Comparison of ENCODE assay signal across 9 cellular contexts in genomic region chr12:100539209-100539608, GRCh38. TPM values are rescaled to one million over a fixed set of nuclear protein-coding genes. Genes with fewer than 3 reads are reported as not detected.
DNase-seq lines count a peak whose midpoint lies in the region; ATAC-seq, FAIRE-seq and TF ChIP-seq lines count a peak whose summit lies in the region.
"Had no signal": no experiment of that assay in that cellular context is flagged by ENCODE, and none has a peak within 500 bp of the region (broad histone marks: within the 10 kb centered on the region; RNA-seq: fewer than 3 reads in every experiment).

No MANE protein-coding gene starts in this region.

- no peak for TF ChIP-seq CTCF in keratinocyte (optimal IDR thresholded peaks at IDR 0.05 in 1 of 3, IDR thresholded peaks at IDR 0.05 in 1 of 3, conservative IDR thresholded peaks at IDR 0.05 in 1 of 3; ENCODE audit: extremely low read depth in 1 of 3, insufficient read depth in 2 of 3, low read length in 3 of 3)

- peak; percentile 52 for DNase-seq in ELR (ENCODE audit: low read depth)
- peak; percentile 22 to 31 for DNase-seq in Kasumi-1 (lab: John Stamatoyannopoulos, UW)
- peak; percentile 48 for DNase-seq in adipocyte (ENCODE audit: low read depth)
- no peak for DNase-seq in keratinocyte (ENCODE audit: low read depth, low spot score)
- DNase-seq in occipital lobe (lab: John Stamatoyannopoulos, UW): no peak
- DNase-seq: T-helper 17 cell had no signal

- H3K9me3 ChIP-seq in adipocyte (ENCODE audit: control insufficient read depth, low read length): no peaks in the 10 kb centered on the region
- no peaks in the 10 kb centered on the region for H3K9me3 ChIP-seq in keratinocyte (ENCODE audit: control insufficient read depth, low read depth, low read length)
- H3K9me3 ChIP-seq: adrenal gland had no signal

- H3K27me3 ChIP-seq in adipocyte (replicated peaks; ENCODE audit: control insufficient read depth, insufficient read depth, low read length): peaks cover 5% of the 10 kb centered on the region
- no peaks in the 10 kb centered on the region for H3K27me3 ChIP-seq in keratinocyte (ENCODE audit: control insufficient read depth, extremely low read depth, insufficient read depth, low read length)
- H3K27me3 ChIP-seq: adrenal gland had no signal

- no peaks in the 10 kb centered on the region for H3K4me1 ChIP-seq in adipocyte (ENCODE audit: control insufficient read depth, insufficient read depth, low read length)
- H3K4me1 ChIP-seq in keratinocyte (ENCODE audit: control insufficient read depth, extremely low read depth, insufficient read depth, low read length): no peaks in the 10 kb centered on the region

- ATAC-seq in HG03097 (IDR thresholded peaks at IDR 0.05; ENCODE audit: low FRiP score, unreplicated experiment) (no peak), GM19035 (IDR thresholded peaks at IDR 0.05; ENCODE audit: unreplicated experiment) (no peak)
- ATAC-seq: T-helper 17 cell had no signal

- no peak overlapping the region for H3K4me2 ChIP-seq in keratinocyte (ENCODE audit: control insufficient read depth, extremely low read depth, insufficient read depth, low read depth, low read length)

- dilution Hi-C loops in keratinocyte (cut with MboI; ENCODE audit: extremely low pct_ligation_motif_present, low sequenced_read_pairs): no loop called here

- H3K9ac ChIP-seq in adipocyte (ENCODE audit: low read length) (no peak overlapping the region), keratinocyte (ENCODE audit: control insufficient read depth, extremely low read depth, insufficient read depth, low read length) (no peak overlapping the region)

- no peak overlapping the region for H3K27ac ChIP-seq in keratinocyte (ENCODE audit: control insufficient read depth, insufficient read depth, low read length)
- H3K27ac ChIP-seq: adrenal gland had no signal

- no peaks in the 10 kb centered on the region for H4K20me1 ChIP-seq in keratinocyte (ENCODE audit: control insufficient read depth, extremely low read depth, insufficient read depth, low read length)

- peak; percentile 20 for FAIRE-seq in keratinocyte (lab: Jason Lieb, UNC)

- H3K79me2 ChIP-seq in keratinocyte (ENCODE audit: control insufficient read depth, insufficient read depth, low read length): no peaks in the 10 kb centered on the region

- H3K4me3 ChIP-seq in adipocyte (ENCODE audit: low read length) (no peak overlapping the region), keratinocyte (ENCODE audit: control insufficient read depth in 2 of 3, extremely low read depth in 1 of 3, insufficient read depth in 2 of 3, low read depth in 1 of 3, low read length in 3 of 3) (no peak overlapping the region)
- H3K4me3 ChIP-seq: adrenal gland had no signal

- no peak overlapping the region for H2AFZ ChIP-seq in keratinocyte (ENCODE audit: control insufficient read depth, low read length)

- H3K36me3 ChIP-seq in adipocyte (ENCODE audit: control insufficient read depth, insufficient read depth, low read length, severe bottlenecking) (no peaks in the 10 kb centered on the region), keratinocyte (ENCODE audit: control insufficient read depth in 2 of 2, extremely low read depth in 1 of 2, insufficient read depth in 2 of 2, low read length in 2 of 2) (no peaks in the 10 kb centered on the region)

- no peaks in the 10 kb centered on the region for H3K9me1 ChIP-seq in keratinocyte (ENCODE audit: control insufficient read depth, extremely low read depth, insufficient read depth, low read length)

RNA-seq across cellular contexts. Expression of gene GAS2L3, which starts 34.3 kb away (rescaled TPM):
- polyA plus RNA-seq in keratinocyte: 0.75 to 3.6 TPM (median 2.9 TPM) in 3 replicates
- 1.9 TPM for polyA plus RNA-seq in keratinocyte (2011; ENCODE audit: low read depth)
- polyA plus RNA-seq in keratinocyte (2011; cell fraction: cytosol; rRNA removed): 0.57 and 1.2 TPM in 2 replicates
- 1.4 and 1.8 TPM in 2 replicates for polyA plus RNA-seq in keratinocyte (2011; cell fraction: nucleus; rRNA removed)
- polyA plus RNA-seq in keratinocyte (2012; ENCODE audit: low replicate concordance): 2.9 and 3.0 TPM in 2 replicates
- 0.46 to 5.3 TPM in 2 of 3 replicates, not detected in the other for polyA minus RNA-seq in keratinocyte
- polyA minus RNA-seq in keratinocyte (2011; cell fraction: cytosol; rRNA and poly(A)+ RNA removed): not detected
- 2.1 and 3.3 TPM in 2 replicates for polyA minus RNA-seq in keratinocyte (2011; cell fraction: nucleus; rRNA and poly(A)+ RNA removed)
- total RNA-seq in occipital lobe: 88.0 TPM

Comparison
In these comparisons a context has a peak if more than half of its experiments do, and no peak if none do; other contexts are left out.
1. DNase-seq: peak in ELR (single experiment), Kasumi-1 (2 of 2) and adipocyte (single experiment); none in keratinocyte (single experiment) and occipital lobe (single experiment).